In genomic region chr15:55739641-55740040, GRCh38 we compare ENCODE assay signal across 22 cellular contexts. TPM values are rescaled to one million over a fixed set of nuclear protein-coding genes. Genes with fewer than 3 reads are reported as not detected.
"Had no signal": no experiment of that assay in that cellular context is flagged by ENCODE, and none has a peak within 500 bp of the region (broad histone marks: within the 10 kb centered on the region; RNA-seq: fewer than 3 reads in every experiment).

No MANE protein-coding gene starts in this region.

- ATAC-seq: activated T-helper 17 cell treated with anti-CD3 and anti-CD28 coated beads, Interleukin-2, amount 50 U/mL, for 72 hours; effector memory CD8-positive, alpha-beta T cell; gastroesophageal sphincter; lower lobe of right lung; naive thymus-derived CD4-positive, alpha-beta T cell had no signal

- H3K27ac Mint-ChIP-seq: activated naive CD8-positive, alpha-beta T cell; activated T-cell treated with anti-CD3 and anti-CD28 coated beads, Interleukin-2, amount 50 U/mL, for 24 hours; activated T-helper 17 cell treated with anti-CD3 and anti-CD28 coated beads, Interleukin-2, amount 50 U/mL, for 72 hours; effector memory CD8-positive, alpha-beta T cell; naive thymus-derived CD4-positive, alpha-beta T cell had no signal

- H3K4me3 ChIP-seq: adrenal gland, esophagus squamous epithelium, gastroesophageal sphincter, lower lobe of right lung, sigmoid colon, thoracic aorta had no signal

- H3K9me3 Mint-ChIP-seq: activated T-cell treated with anti-CD3 and anti-CD28 coated beads, Interleukin-2, amount 50 U/mL, for 24 hours; activated T-helper 17 cell treated with anti-CD3 and anti-CD28 coated beads, Interleukin-2, amount 50 U/mL, for 72 hours; central memory CD8-positive, alpha-beta T cell; effector memory CD8-positive, alpha-beta T cell; naive thymus-derived CD4-positive, alpha-beta T cell had no signal

- H3K4me3 Mint-ChIP-seq: activated naive CD8-positive, alpha-beta T cell; activated T-cell treated with anti-CD3 and anti-CD28 coated beads, Interleukin-2, amount 50 U/mL, for 24 hours; activated T-helper 17 cell treated with anti-CD3 and anti-CD28 coated beads, Interleukin-2, amount 50 U/mL, for 72 hours; central memory CD8-positive, alpha-beta T cell; effector memory CD8-positive, alpha-beta T cell; naive thymus-derived CD4-positive, alpha-beta T cell had no signal

- H3K9me3 ChIP-seq: adrenal gland, esophagus squamous epithelium, gastroesophageal sphincter, lower lobe of right lung, sigmoid colon, thoracic aorta had no signal

- DNase-seq: activated CD8-positive, alpha-beta memory T cell treated with anti-CD3 and anti-CD28 coated beads for 24 hours; activated CD8-positive, alpha-beta memory T cell treated with anti-CD3 and anti-CD28 coated beads, Interleukin-2, amount 50 U/mL, for 4 hours; activated naive CD4-positive, alpha-beta T cell; activated T-cell treated with anti-CD3 and anti-CD28 coated beads, Interleukin-2, amount 50 U/mL, for 24 hours; adrenal gland; effector memory CD8-positive, alpha-beta T cell; esophagus squamous epithelium; head of caudate nucleus; kidney; lower lobe of right lung; naive thymus-derived CD4-positive, alpha-beta T cell; nucleus accumbens; sigmoid colon; stimulated activated CD4-positive, alpha-beta T cell treated with anti-CD3 and anti-CD28 coated beads, Interleukin-4, amount 100 ng/mL, for 24 hours; stimulated activated naive CD4-positive, alpha-beta T cell treated with Interleukin-2 at 50 U/mL for 16 hours; T-helper 9 cell had no signal

- H3K4me1 Mint-ChIP-seq: activated T-helper 17 cell treated with anti-CD3 and anti-CD28 coated beads, Interleukin-2, amount 50 U/mL, for 72 hours; central memory CD8-positive, alpha-beta T cell had no signal

- H3K36me3 Mint-ChIP-seq: activated naive CD8-positive, alpha-beta T cell; naive thymus-derived CD4-positive, alpha-beta T cell had no signal

- H3K27ac ChIP-seq: adrenal gland, esophagus squamous epithelium, gastroesophageal sphincter, lower lobe of right lung, sigmoid colon, thoracic aorta had no signal

- H3K27me3 ChIP-seq: adrenal gland had no signal

- H3K36me3 ChIP-seq: adrenal gland, esophagus squamous epithelium, gastroesophageal sphincter, lower lobe of right lung, sigmoid colon, thoracic aorta had no signal

RNA-seq across cellular contexts. Expression of gene PRTG, which starts 3.3 kb away (rescaled TPM):
- total RNA-seq: activated T-helper 17 cell treated with anti-CD3 and anti-CD28 coated beads, Interleukin-2, amount 50 U/mL, for 72 hours; naive thymus-derived CD4-positive, alpha-beta T cell; T-helper 1 cell treated with Interleukin-12 subunit alpha and Interleukin-12 subunit beta and Interleukin-4 antibody, amounts not matched to agents 30 ng/mL and 1 ng/mL, for 36 hours had no signal
- polyA plus RNA-seq: naive thymus-derived CD4-positive, alpha-beta T cell had no signal
